8 cellular contexts compared by ENCODE assay signal in genomic region chr11:75326439-75326810, GRCh38. TPM values are rescaled to one million over a fixed set of nuclear protein-coding genes. Genes with fewer than 3 reads are reported as not detected.
DNase-seq lines count a peak whose midpoint lies in the region; ATAC-seq and TF ChIP-seq lines count a peak whose summit lies in the region.

No MANE protein-coding gene starts in this region.

- H3K36me3 Mint-ChIP-seq in naive thymus-derived CD8-positive, alpha-beta T cell = peaks cover 0 to 13% (median 4%) of the 10 kb centered on the region in 3 donors

- H3K4me1 Mint-ChIP-seq in naive thymus-derived CD8-positive, alpha-beta T cell = peaks cover 50 to 85% (median 80%) of the 10 kb centered on the region in 4 donors

- peak; percentile 46 for DNase-seq in stimulated activated naive CD4-positive, alpha-beta T cell treated with Interleukin-2 at 50 U/mL for 16 hours (lab: John Stamatoyannopoulos, UW)
- no peak for DNase-seq in stimulated activated naive CD4-positive, alpha-beta T cell (lab: John Stamatoyannopoulos, UW)
- DNase-seq in naive thymus-derived CD8-positive, alpha-beta T cell = no peak
- DNase-seq in vagina (ENCODE audit: extremely low spot score in 2 of 2) (no peak), midbrain (lab: John Stamatoyannopoulos, UW) (no peak), NCI-H1436 treated with DMSO at 0.1 percent for 48 hours (lab: John Stamatoyannopoulos, UW) (no peak)

- TF ChIP-seq POLR2A in vagina (IDR thresholded peaks at IDR 0.05) = no peak

- TF ChIP-seq CTCF in vagina (IDR thresholded peaks at IDR 0.05) = no peak

- no peak overlapping the region for H3K4me3 ChIP-seq in vagina

- intact Hi-C loops in vagina (cut with DNase I) = no loop called here

- no peaks in the 10 kb centered on the region for H3K27me3 ChIP-seq in vagina

- POLR2A ChIA-PET in naive thymus-derived CD8-positive, alpha-beta T cell (lab: Charles Lee) = interaction anchor here (0.6 to 2.3 kb wide), 7 partner anchors 9 to 129 kb away, joined by 3 to 10 read pairs (median 4); partner anchors contain the start of gene ARRB1

- no peaks in the 10 kb centered on the region for H3K27me3 Mint-ChIP-seq in naive thymus-derived CD8-positive, alpha-beta T cell

- no peak for ATAC-seq in naive thymus-derived CD8-positive, alpha-beta T cell
- ATAC-seq in esophagus mucosa = no peak

- H3K27ac ChIP-seq in angular gyrus (ENCODE audit: low read depth, low read length) (peak overlapping the region; percentile 91), vagina (peak overlapping the region; percentile 62)

- no peaks in the 10 kb centered on the region for H3K9me3 ChIP-seq in vagina

- H3K9me3 Mint-ChIP-seq in naive thymus-derived CD8-positive, alpha-beta T cell = no peaks in the 10 kb centered on the region

- H3K4me1 ChIP-seq in vagina = peaks cover 45% of the 10 kb centered on the region

- H3K4me3 Mint-ChIP-seq in naive thymus-derived CD8-positive, alpha-beta T cell = peak overlapping the region in 9 of 10 donors; percentile 18 to 66 (median 40)

- H3K27ac Mint-ChIP-seq in naive thymus-derived CD8-positive, alpha-beta T cell = peak overlapping the region; percentile 65 to 94 (median 84)

- no peaks in the 10 kb centered on the region for H3K36me3 ChIP-seq in vagina

RNA-seq across cellular contexts. Expression of gene ARRB1, which starts 25.0 kb away (rescaled TPM):
- total RNA-seq in naive thymus-derived CD8-positive, alpha-beta T cell = 10 to 100 TPM; 60.0 to 65.3 TPM
- 10 to 100 TPM in 1 of 3 donors, 1 to 10 TPM in 2; 7.6 to 12.2 (median 9.0) TPM for polyA plus RNA-seq in naive thymus-derived CD8-positive, alpha-beta T cell
- total RNA-seq in vagina (33.1 TPM), esophagus mucosa (7.6 TPM)
